Comparison of ENCODE assay signal across 27 cellular contexts in genomic region chr16:10592611-10593010, GRCh38.
"Had no signal": no experiment of that assay in that cellular context is flagged by ENCODE, and none has a peak within 500 bp of the region (broad histone marks: within the 10 kb centered on the region; RNA-seq: fewer than 3 reads in every experiment).

No MANE protein-coding gene starts in this region.

- FAIRE-seq: urothelium cell line had no signal

- H3K36me3 ChIP-seq: stomach, suprapubic skin, thoracic aorta, thyroid gland, tibial artery, tibial nerve, transverse colon, upper lobe of left lung, upper lobe of right lung, uterus, vagina had no signal

- DNase-seq: stimulated activated CD4-positive, alpha-beta T cell treated with anti-CD3 and anti-CD28 coated beads, Interleukin-2, amount 100 ng/mL, for 48 hours; stimulated activated CD4-positive, alpha-beta T cell treated with anti-CD3 and anti-CD28 coated beads, Interleukin-4, amount 100 ng/mL, for 1 hour; stimulated activated CD4-positive, alpha-beta T cell treated with anti-CD3 and anti-CD28 coated beads, Interleukin-4, amount 100 ng/mL, for 24 hours; stimulated activated CD4-positive, alpha-beta T cell treated with anti-CD3 and anti-CD28 coated beads, Interleukin-4, amount 100 ng/mL, for 4 hours; stimulated activated CD8-positive, alpha-beta memory T cell treated with anti-CD3 and anti-CD28 coated beads, Interleukin-4, amount 100 ng/mL, for 48 hours; stimulated activated naive B cell treated with anti-CD40 and anti-IgM and Interleukin-4, amounts not matched to agents 10 μg/mL and 1 μg/mL and 100 μg/mL, for 72 hours; stimulated activated naive CD4-positive, alpha-beta T cell; stimulated activated naive CD4-positive, alpha-beta T cell treated with Interleukin-2 at 50 U/mL for 16 hours; stimulated activated naive CD8-positive, alpha-beta T cell treated with anti-CD3 and anti-CD28 coated beads, Interleukin-15, amount 100 ng/mL, for 72 hours; stimulated activated naive CD8-positive, alpha-beta T cell treated with anti-CD3 and anti-CD28 coated beads, Interleukin-15, Interleukin-2, amounts not matched to agents 100 U/mL and 50 U/mL, for 24 hours; stomach; substantia nigra; testis; thyroid gland; tibial artery; transverse colon; trophoblast cell; upper lobe of left lung; upper lobe of right lung; uterus had no signal

- H3K27me3 ChIP-seq: suprapubic skin, testis, thyroid gland, transverse colon, upper lobe of left lung, upper lobe of right lung, uterus, vagina had no signal

- ATAC-seq: stimulated activated effector memory CD8-positive, alpha-beta T cell treated with anti-CD3 and anti-CD28 coated beads, Interleukin-12 subunit alpha, Interleukin-12 subunit beta, amount 100 ng/mL, for 72 hours; stimulated activated memory B cell treated with anti-CD40 and anti-IgM and Interleukin-4, amounts not matched to agents 10 μg/mL and 1 μg/mL and 100 μg/mL, for 72 hours; stimulated activated naive B cell treated with anti-CD40 and anti-IgM and Interleukin-4, amounts not matched to agents 10 μg/mL and 1 μg/mL and 100 μg/mL, for 72 hours; stimulated activated naive CD8-positive, alpha-beta T cell treated with anti-CD3 and anti-CD28 coated beads, Interleukin-15, amount 100 ng/mL, for 72 hours; stimulated activated naive CD8-positive, alpha-beta T cell treated with anti-CD3 and anti-CD28 coated beads, Interleukin-15, Interleukin-2, amounts not matched to agents 100 U/mL and 50 U/mL, for 24 hours; upper lobe of right lung had no signal

- H3K9me3 ChIP-seq: stomach, suprapubic skin, testis, thoracic aorta, thyroid gland, tibial artery, tibial nerve, transverse colon, upper lobe of left lung, upper lobe of right lung, uterus, vagina had no signal

- H3K4me1 ChIP-seq: testis, tibial artery, tibial nerve, upper lobe of right lung, uterus had no signal

- H3K27ac ChIP-seq: stomach, suprapubic skin, testis, thoracic aorta, thyroid gland, tibial artery, tibial nerve, upper lobe of left lung, upper lobe of right lung, uterus, vagina had no signal

- H3K4me3 ChIP-seq: stomach, suprapubic skin, testis, thoracic aorta, thyroid gland, tibial artery, tibial nerve, transverse colon, upper lobe of left lung, upper lobe of right lung, uterus, vagina had no signal
